20 cellular contexts compared by ENCODE assay signal in genomic region chr1:15858069-15858670, GRCh38. TPM values are rescaled to one million over a fixed set of nuclear protein-coding genes. Genes with fewer than 3 reads are reported as not detected.
DNase-seq lines count a peak whose midpoint lies in the region; ATAC-seq and TF ChIP-seq lines count a peak whose summit lies in the region.
"Had no signal": no experiment of that assay in that cellular context is flagged by ENCODE, and none has a peak within 500 bp of the region (broad histone marks: within the 10 kb centered on the region; RNA-seq: fewer than 3 reads in every experiment).

No MANE protein-coding gene starts in this region.

- H3K4me1 ChIP-seq in CD8-positive, alpha-beta T cell (ENCODE audit: insufficient read depth, low read length) = peaks cover 18% of the 10 kb centered on the region

- no peak overlapping the region for H3K4me3 ChIP-seq in CD8-positive, alpha-beta T cell (ENCODE audit: low read depth, low read length)
- H3K4me3 ChIP-seq: body of pancreas, PC-9, stomach, upper lobe of right lung had no signal

- CTCF ChIA-PET in CD8-positive, alpha-beta T cell (lab: Charles Lee) = interaction anchor here (1.2 kb wide), 1 partner anchor 43 kb away, joined by 6 read pairs; no protein-coding TSS in a partner anchor
- CTCF ChIA-PET in WTC11 (lab: Charles Lee) = interaction anchor here (0.8 kb wide), 1 partner anchor 11 kb away, joined by 4 read pairs; the partner anchor contains the start of gene SPEN

- intact Hi-C loops in CD8-positive, alpha-beta T cell (cut with DNase I, micrococcal nuclease) = no loop called here

- no peak for DNase-seq in CD8-positive, alpha-beta T cell
- DNase-seq in WTC11 (ENCODE audit: low spot score) = no peak
- DNase-seq in mesothelial cell of epicardium (ENCODE audit: low spot score in 2 of 2, unreplicated experiment in 2 of 2) = no peak
- DNase-seq in retina = no peak
- no peak for DNase-seq in SKM-1 treated with dmso at 0.1 percent for 144 hours (lab: John Stamatoyannopoulos, UW; ENCODE audit: unreplicated experiment)
- no peak for DNase-seq in T-helper 9 cell
- DNase-seq: activated CD4-positive, alpha-beta T cell treated with anti-CD3 and anti-CD28 coated beads for 1 hour; activated CD8-positive, alpha-beta memory T cell treated with anti-CD3 and anti-CD28 coated beads, Interleukin-2, amount 50 U/mL, for 48 hours; body of pancreas; DMS 273 treated with DMSO at 0.1 percent for 48 hours; endodermal cell; HCEC 1CT; NCI-H1930; NCI-H226; PC-9; stimulated activated CD4-positive, alpha-beta T cell treated with anti-CD3 and anti-CD28 coated beads, Interleukin-1b, Interleukin-23, amount 100 ng/mL, for 48 hours; stomach; upper lobe of right lung had no signal

- H3K27ac ChIP-seq in C4-2B = 0 out of 2 replicates have a peak overlapping the region, but pooled peaks have one; percentile 15
- no peak overlapping the region for H3K27ac ChIP-seq in CD8-positive, alpha-beta T cell (ENCODE audit: low read depth, low read length)
- H3K27ac ChIP-seq: body of pancreas, PC-9, stomach, upper lobe of right lung had no signal

- POLR2A ChIA-PET in CD8-positive, alpha-beta T cell (lab: Charles Lee) = interaction anchor here (0.6 to 1.4 kb wide), 2 partner anchors 10 to 589 kb away, joined by 4 read pairs; no protein-coding TSS in a partner anchor
- POLR2A ChIA-PET in WTC11 (lab: Charles Lee) = no interaction called here

- TF ChIP-seq CTCF in C4-2B (conservative IDR thresholded peaks at IDR 0.05) = no peak
- TF ChIP-seq CTCF in CD8-positive, alpha-beta T cell (IDR thresholded peaks at IDR 0.05) = no peak
- TF ChIP-seq CTCF in WTC11 (IDR thresholded peaks at IDR 0.05) = no peak
- TF ChIP-seq CTCF in mesothelial cell of epicardium (IDR thresholded peaks at IDR 0.05; ENCODE audit: unreplicated experiment) = no peak

- H3K4me3 Mint-ChIP-seq in CD8-positive, alpha-beta T cell = no peak overlapping the region
- no peak overlapping the region for H3K4me3 Mint-ChIP-seq in WTC11
- H3K4me3 Mint-ChIP-seq in mesothelial cell of epicardium = no peak overlapping the region
- H3K4me3 Mint-ChIP-seq: endodermal cell had no signal

- no peaks in the 10 kb centered on the region for H3K27me3 Mint-ChIP-seq in CD8-positive, alpha-beta T cell (ENCODE audit: low read depth)
- H3K27me3 Mint-ChIP-seq in WTC11 (ENCODE audit: low read depth) (no peaks in the 10 kb centered on the region), mesothelial cell of epicardium (ENCODE audit: low read depth) (no peaks in the 10 kb centered on the region)

- H3K36me3 Mint-ChIP-seq in CD8-positive, alpha-beta T cell = peaks cover 3% of the 10 kb centered on the region
- no peaks in the 10 kb centered on the region for H3K36me3 Mint-ChIP-seq in WTC11
- no peaks in the 10 kb centered on the region for H3K36me3 Mint-ChIP-seq in mesothelial cell of epicardium

- peak overlapping the region; percentile 33 for H3K27ac Mint-ChIP-seq in CD8-positive, alpha-beta T cell
- H3K27ac Mint-ChIP-seq in WTC11 = peak overlapping the region; percentile 52
- peak overlapping the region; percentile 15 for H3K27ac Mint-ChIP-seq in mesothelial cell of epicardium
- H3K27ac Mint-ChIP-seq: endodermal cell had no signal

- no peaks in the 10 kb centered on the region for H3K9me3 Mint-ChIP-seq in CD8-positive, alpha-beta T cell
- no peaks in the 10 kb centered on the region for H3K9me3 Mint-ChIP-seq in WTC11
- no peaks in the 10 kb centered on the region for H3K9me3 Mint-ChIP-seq in mesothelial cell of epicardium
- H3K9me3 Mint-ChIP-seq: endodermal cell had no signal

- H3K27me3 ChIP-seq in CD8-positive, alpha-beta T cell (ENCODE audit: insufficient read depth, low read length) = no peaks in the 10 kb centered on the region
- H3K27me3 ChIP-seq: body of pancreas, stomach, upper lobe of right lung had no signal

- ATAC-seq in CD8-positive, alpha-beta T cell = no peak
- ATAC-seq in WTC11 (no peak), GM19463 (IDR thresholded peaks at IDR 0.05; ENCODE audit: unreplicated experiment) (no peak)
- ATAC-seq: body of pancreas, upper lobe of right lung had no signal

- H3K36me3 ChIP-seq in CD8-positive, alpha-beta T cell (ENCODE audit: insufficient read depth, low read length) = no peaks in the 10 kb centered on the region
- H3K36me3 ChIP-seq: stomach, upper lobe of right lung had no signal

- no peaks in the 10 kb centered on the region for H3K9me3 ChIP-seq in CD8-positive, alpha-beta T cell (ENCODE audit: low read length)
- H3K9me3 ChIP-seq: body of pancreas, stomach, upper lobe of right lung had no signal

- peaks cover 55% of the 10 kb centered on the region for H3K4me1 Mint-ChIP-seq in CD8-positive, alpha-beta T cell (ENCODE audit: low read depth)
- H3K4me1 Mint-ChIP-seq in WTC11 (no peaks in the 10 kb centered on the region), mesothelial cell of epicardium (no peaks in the 10 kb centered on the region)
- H3K4me1 Mint-ChIP-seq: endodermal cell had no signal

TF ChIP-seq in WTC11, 78 proteins besides CTCF, POLR2A, EP300 and RAD21 (continues in another document):
- TF ChIP-seq STAT6 (CRISPR knock-in tag; conservative IDR thresholded peaks at IDR 0.05; ENCODE audit: low read depth) (no peak), AR (CRISPR knock-in tag; IDR thresholded peaks at IDR 0.05) (no peak), IRF2 (CRISPR knock-in tag; IDR thresholded peaks at IDR 0.05; ENCODE audit: borderline replicate concordance, low read depth) (no peak), SP1 (CRISPR knock-in tag; conservative IDR thresholded peaks at IDR 0.05) (no peak), NFYB (CRISPR knock-in tag; conservative IDR thresholded peaks at IDR 0.05; ENCODE audit: low read depth) (no peak), TP53 (CRISPR knock-in tag; IDR thresholded peaks at IDR 0.05) (no peak), PREB (CRISPR knock-in tag; IDR thresholded peaks at IDR 0.05; ENCODE audit: borderline replicate concordance) (no peak), EMX1 (CRISPR knock-in tag; IDR thresholded peaks at IDR 0.05) (no peak), OVOL2 (CRISPR knock-in tag; IDR thresholded peaks at IDR 0.05; ENCODE audit: borderline replicate concordance) (no peak), GRHL2 (CRISPR knock-in tag; IDR thresholded peaks at IDR 0.05; ENCODE audit: insufficient replicate concordance, severe bottlenecking) (no peak), ZNF219 (CRISPR knock-in tag; IDR thresholded peaks at IDR 0.05; ENCODE audit: borderline replicate concordance) (no peak)

RNA-seq across cellular contexts. Expression of gene SPEN, which starts 10.7 kb away (rescaled TPM):
- total RNA-seq in CD8-positive, alpha-beta T cell = 10 to 100 TPM; 85.9 to 87.3 TPM
- 48.5 to 50.2 TPM (median 48.8 TPM) in 3 replicates for total RNA-seq in WTC11 (2021)
- total RNA-seq in mesothelial cell of epicardium = 74.5 to 88.0 TPM (median 82.1 TPM) in 3 replicates

RNA-seq across cellular contexts. Expression of gene UQCRHL, which starts 50.7 kb away (rescaled TPM):
- total RNA-seq in CD8-positive, alpha-beta T cell = under 1 TPM; 0.53 to 0.81 TPM
- total RNA-seq in WTC11 (2021) (2.6 to 3.8 TPM (median 2.7 TPM) in 3 replicates), mesothelial cell of epicardium (2.8 to 3.5 TPM (median 3.0 TPM) in 3 replicates)
